ENCODE assay signal across 16 cellular contexts in genomic region chr1:17304827-17305177, GRCh38. TPM values are rescaled to one million over a fixed set of nuclear protein-coding genes. Genes with fewer than 3 reads are reported as not detected.
"Had no signal": no experiment of that assay in that cellular context is flagged by ENCODE, and none has a peak within 500 bp of the region (broad histone marks: within the 10 kb centered on the region; RNA-seq: fewer than 3 reads in every experiment).

No MANE protein-coding gene starts in this region.

- ATAC-seq: activated CD8-positive, alpha-beta T cell treated with anti-CD3 and anti-CD28 coated beads, Interleukin-2, amount 10 ng/mL, durations not matched to agents 7 days and 5 days; activated naive CD8-positive, alpha-beta T cell treated with anti-CD3 and anti-CD28 coated beads, Interleukin-2, amount 50 U/mL, for 24 hours; gastrocnemius medialis had no signal

- H3K4me3 ChIP-seq: gastrocnemius medialis, heart right ventricle, left ventricle myocardium inferior, skin epidermis, stomach, thoracic aorta had no signal

- H3K4me1 ChIP-seq: gastrocnemius medialis, left ventricle myocardium inferior, stomach had no signal

- H3K27ac ChIP-seq: gastrocnemius medialis, left ventricle myocardium inferior, stomach, thoracic aorta had no signal

- H3K36me3 ChIP-seq: gastrocnemius medialis, heart right ventricle, left ventricle myocardium inferior, stomach, thoracic aorta had no signal

- H3K9me3 ChIP-seq: gastrocnemius medialis had no signal

- DNase-seq: activated CD4-positive, alpha-beta T cell treated with anti-CD3 and anti-CD28 coated beads for 4 hours; activated CD8-positive, alpha-beta T cell treated with anti-CD3 and anti-CD28 coated beads, Interleukin-2, amount 10 ng/mL, durations not matched to agents 7 days and 5 days; activated naive CD4-positive, alpha-beta T cell treated with Interleukin-2 at 50 U/mL for 16 hours; activated naive CD8-positive, alpha-beta T cell treated with anti-CD3 and anti-CD28 coated beads, Interleukin-2, amount 50 U/mL, for 24 hours; gastrocnemius medialis; heart right ventricle; left ventricle myocardium inferior; posterior cingulate gyrus; stomach had no signal

RNA-seq across cellular contexts. Expression of gene PADI4, which starts 3.2 kb away (rescaled TPM):
- total RNA-seq: activated T-helper 1 cell treated with anti-CD3 and anti-CD28 coated beads, Interleukin-12 subunit alpha, Interleukin-12 subunit beta, Interleukin-2, Interleukin-4 antibody, amounts not matched to agents 30 ng/mL and 10 ng/mL and 1 ng/mL, durations not matched to agents 14 hours and 24 hours and 36 hours; astrocyte; gastrocnemius medialis; neural crest cell; urinary bladder had no signal

RNA-seq across cellular contexts. Expression of gene PADI3, which starts 55.9 kb away (rescaled TPM):
- total RNA-seq: activated CD8-positive, alpha-beta T cell treated with anti-CD3 and anti-CD28 coated beads, Interleukin-2, amount 10 ng/mL, durations not matched to agents 7 days and 5 days; activated T-helper 1 cell treated with anti-CD3 and anti-CD28 coated beads, Interleukin-12 subunit alpha, Interleukin-12 subunit beta, Interleukin-2, Interleukin-4 antibody, amounts not matched to agents 30 ng/mL and 10 ng/mL and 1 ng/mL, durations not matched to agents 14 hours and 24 hours and 36 hours; cardiac septum; gastrocnemius medialis; heart right ventricle; left ventricle myocardium inferior; neural crest cell; stomach; thoracic aorta had no signal
- polyA plus RNA-seq: heart right ventricle had no signal
